26 cellular contexts compared by ENCODE assay signal in genomic region chr3:115996420-115997108, GRCh38.
DNase-seq lines count a peak whose midpoint lies in the region; ATAC-seq and TF ChIP-seq lines count a peak whose summit lies in the region.
"Had no signal": no experiment of that assay in that cellular context is flagged by ENCODE, and none has a peak within 500 bp of the region (broad histone marks: within the 10 kb centered on the region; RNA-seq: fewer than 3 reads in every experiment).

No MANE protein-coding gene starts in this region.

- TF ChIP-seq POLR2A in IMR-90 (IDR thresholded peaks at IDR 0.05; ENCODE audit: low read depth, low read length) (no peak), transverse colon (IDR thresholded peaks at IDR 0.05) (no peak)

- H3K4me1 ChIP-seq in IMR-90 (ENCODE audit: control insufficient read depth, insufficient read depth, low read length), result peaks cover 10% of the 10 kb centered on the region
- H3K4me1 ChIP-seq in transverse colon, result no peaks in the 10 kb centered on the region
- H3K4me1 ChIP-seq: BLaER1 treated with 17β-estradiol and CSF1 and Interleukin-3, amounts not matched to agents 10 nM and 100 nM; pancreas had no signal

- in situ Hi-C loops in Caki2 (cut with HindIII; ENCODE audit: low pct_unique_long_range_greater_than_20kb, low sequenced_read_pairs), result no loop called here
- in situ Hi-C loops in IMR-90 (cut with MboI; ENCODE audit: low sequenced_read_pairs), result no loop called here
- in situ Hi-C loops in transverse colon (cut with MboI; ENCODE audit: low pct_ligation_motif_present in 1 of 4, low pct_unique_long_range_greater_than_20kb in 1 of 4, low sequenced_read_pairs in 3 of 4), result no loop called here

- no peak for TF ChIP-seq RAD21 in IMR-90 (IDR thresholded peaks at IDR 0.05; ENCODE audit: low read length)

- H3K23ac ChIP-seq in IMR-90 (ENCODE audit: low read depth, low read length), result no peak overlapping the region

- peak overlapping the region; percentile 4; the same call in 1 of the 3 replicates for H2BK15ac ChIP-seq in IMR-90 (ENCODE audit: low read depth, low read length)

- H3K27me3 ChIP-seq in IMR-90 (ENCODE audit: control insufficient read depth, insufficient read depth, low read length) (no peaks in the 10 kb centered on the region), kidney epithelial cell (ENCODE audit: control insufficient read depth, insufficient read depth, low read length) (no peaks in the 10 kb centered on the region), transverse colon (no peaks in the 10 kb centered on the region)
- H3K27me3 ChIP-seq: BLaER1 treated with 17β-estradiol and CSF1 and Interleukin-3, amounts not matched to agents 10 nM and 100 nM; pancreas had no signal

- no peak overlapping the region; the same call in 1 of the 2 replicates for H2BK20ac ChIP-seq in IMR-90 (ENCODE audit: low read depth, low read length)

- no peak overlapping the region for H3K4ac ChIP-seq in IMR-90 (ENCODE audit: low read depth, low read length)

- DNase-seq in Caki2 (ENCODE audit: low read depth) (peak; percentile 92), IMR-90 (peak; percentile 41), amniotic epithelial cell (ENCODE audit: low read depth) (peak; percentile 22), kidney epithelial cell (ENCODE audit: low read depth) (peak; percentile 32), sciatic nerve (ENCODE audit: low spot score) (no peak), transverse colon (no peak)
- DNase-seq: activated CD4-positive, alpha-beta T cell treated with anti-CD3 and anti-CD28 coated beads, Interleukin-2, amount 10 ng/mL, durations not matched to agents 7 days and 5 days; activated gamma-delta T cell treated with Interleukin-2 at 50 U/mL for 16 hours; activated naive CD8-positive, alpha-beta T cell treated with anti-CD3 and anti-CD28 coated beads, Interleukin-2, amount 50 U/mL, for 24 hours; activated T-cell treated with anti-CD3 and anti-CD28 coated beads, Interleukin-2, amount 50 U/mL, for 4 hours; islet precursor cell; Karpas-422; lower lobe of right lung; NCI-H187 treated with DMSO at 0.1 percent for 48 hours; NCI-H524 treated with DMSO at 0.1 percent for 48 hours; nephron progenitor cell; NK-92 treated with Interleukin-12 subunit alpha and Interleukin-12 subunit beta, amount 100 ng/mL, for 24 hours; pancreas; SIG-M5; stimulated activated CD4-positive, alpha-beta T cell treated with anti-CD3 and anti-CD28 coated beads, Interleukin-2, amount 100 ng/mL, for 48 hours; SW 1271; T-helper 9 cell had no signal

- no peak for TF ChIP-seq CTCF in IMR-90 (conservative IDR thresholded peaks at IDR 0.05; ENCODE audit: low read depth, low read length)
- TF ChIP-seq CTCF in kidney epithelial cell (IDR thresholded peaks at IDR 0.05; ENCODE audit: insufficient read depth, low read length, poor library complexity, severe bottlenecking), result no peak
- TF ChIP-seq CTCF in transverse colon (IDR thresholded peaks at IDR 0.05), result no peak

- no peak overlapping the region; the same call in 1 of the 2 replicates for H4K5ac ChIP-seq in IMR-90 (ENCODE audit: low read depth, low read length)

- no peak for TF ChIP-seq EP300 in transverse colon (IDR thresholded peaks at IDR 0.05; ENCODE audit: low read depth)

- H3K9ac ChIP-seq in IMR-90 (ENCODE audit: low read depth, low read length), result no peak overlapping the region
- H3K9ac ChIP-seq: BLaER1 treated with 17β-estradiol and CSF1 and Interleukin-3, amounts not matched to agents 10 nM and 100 nM had no signal

- BruUV-seq in IMR-90 (replicated peaks; lab: Mats Ljungman, UMichigan), result no TSS peak

- POLR2A ChIA-PET in IMR-90 (lab: Charles Lee; ENCODE audit: unreplicated experiment), result no interaction called here

- peak overlapping the region; percentile 3 for H2AFZ ChIP-seq in IMR-90 (replicated peaks; ENCODE audit: low read length, poor library complexity)

- H3K4me3 ChIP-seq in IMR-90 (ENCODE audit: insufficient read depth, low read depth, low read length) (no peak overlapping the region), kidney epithelial cell (ENCODE audit: low read depth, low read length) (no peak overlapping the region), transverse colon (no peak overlapping the region)
- H3K4me3 ChIP-seq: BLaER1 treated with 17β-estradiol and CSF1 and Interleukin-3, amounts not matched to agents 10 nM and 100 nM; lower lobe of right lung; pancreas had no signal

- H2BK5ac ChIP-seq in IMR-90 (ENCODE audit: low read depth, low read length, poor library complexity, severe bottlenecking), result no peak overlapping the region

- no peak overlapping the region for H3K18ac ChIP-seq in IMR-90 (ENCODE audit: low read depth, low read length)

- H4K8ac ChIP-seq in IMR-90 (ENCODE audit: low read depth in 2 of 2, low read length in 2 of 2), result no peak overlapping the region

- dilution Hi-C loops in IMR-90 (cut with HindIII; ENCODE audit: low sequenced_read_pairs, unreplicated experiment), result no loop called here

- whole genome bisulfite sequencing in IMR-90 (ENCODE audit: extremely low coverage in 2 of 2, insufficient read length in 1 of 2), 2 experiments, result no CpG with 5 or more reads among the region's 3 CpGs
- WGBS in transverse colon (ENCODE audit: low coverage in 1 of 2), 2 donors, result 66% methylated on average over 3 of the region's 3 CpGs; no CpG with 5 or more reads in 1 of the 2 donors

- intact Hi-C loops in IMR-90 (cut with micrococcal nuclease), result no loop called here
- intact Hi-C loops in sciatic nerve (cut with DNase I), result no loop called here
- intact Hi-C loops in transverse colon (cut with DNase I; ENCODE audit: low total_unique reads), result no loop called here

- no peak overlapping the region for H3K4me2 ChIP-seq in IMR-90 (ENCODE audit: low read depth, low read length)
- H3K4me2 ChIP-seq: BLaER1 treated with 17β-estradiol and CSF1 and Interleukin-3, amounts not matched to agents 10 nM and 100 nM had no signal

- CTCF ChIA-PET in IMR-90 (lab: Yijun Ruan, JAX), result no interaction called here

- H3K9me1 ChIP-seq in IMR-90 (ENCODE audit: insufficient read depth, low read length), result peaks cover 10% of the 10 kb centered on the region

- H3K14ac ChIP-seq in IMR-90 (replicated peaks; ENCODE audit: low read depth, low read length), result no peak overlapping the region

- H3K9me3 ChIP-seq in IMR-90 (ENCODE audit: control insufficient read depth, insufficient read depth, low read length) (no peaks in the 10 kb centered on the region), transverse colon (no peaks in the 10 kb centered on the region)
- H3K9me3 ChIP-seq: BLaER1 treated with 17β-estradiol and CSF1 and Interleukin-3, amounts not matched to agents 10 nM and 100 nM; lower lobe of right lung; pancreas had no signal

- H3K27ac ChIP-seq in IMR-90 (ENCODE audit: insufficient read depth, low read length), result no peak overlapping the region
- H3K27ac ChIP-seq in transverse colon, result no peak overlapping the region
- H3K27ac ChIP-seq: BLaER1 treated with 17β-estradiol and CSF1 and Interleukin-3, amounts not matched to agents 10 nM and 100 nM; lower lobe of right lung; pancreas had no signal

- H2AK9ac ChIP-seq in IMR-90 (replicated peaks; ENCODE audit: low read depth, low read length, poor library complexity), result no peak overlapping the region

- no peak overlapping the region for H3K56ac ChIP-seq in IMR-90 (ENCODE audit: extremely low read depth, insufficient read depth, low read length)

- H4K91ac ChIP-seq in IMR-90 (ENCODE audit: insufficient read depth, low read depth, low read length), result no peak overlapping the region

- ATAC-seq in IMR-90 (ENCODE audit: low read depth), result no peak
- ATAC-seq in GM21360 (IDR thresholded peaks at IDR 0.05; ENCODE audit: unreplicated experiment), result no peak
- ATAC-seq in sciatic nerve, result no peak
- no peak for ATAC-seq in HG03442 (IDR thresholded peaks at IDR 0.05; ENCODE audit: unreplicated experiment)
- ATAC-seq: activated naive CD8-positive, alpha-beta T cell treated with anti-CD3 and anti-CD28 coated beads, Interleukin-2, amount 50 U/mL, for 24 hours; activated T-cell treated with anti-CD3 and anti-CD28 coated beads, Interleukin-2, amount 50 U/mL, for 4 hours; lower lobe of right lung; Panc1; pancreas had no signal

- H2AK5ac ChIP-seq in IMR-90 (ENCODE audit: low read depth, low read length), result no peak overlapping the region

- H4K20me1 ChIP-seq in IMR-90 (ENCODE audit: insufficient read depth, low read length), result no peaks in the 10 kb centered on the region
- H4K20me1 ChIP-seq: BLaER1 treated with 17β-estradiol and CSF1 and Interleukin-3, amounts not matched to agents 10 nM and 100 nM had no signal

- no peaks in the 10 kb centered on the region for H3K36me3 ChIP-seq in IMR-90 (ENCODE audit: control insufficient read depth, insufficient read depth, low read length)
- H3K36me3 ChIP-seq in kidney epithelial cell (ENCODE audit: control insufficient read depth, insufficient read depth, low read length), result peaks cover 1% of the 10 kb centered on the region
- no peaks in the 10 kb centered on the region for H3K36me3 ChIP-seq in transverse colon
- H3K36me3 ChIP-seq: BLaER1 treated with 17β-estradiol and CSF1 and Interleukin-3, amounts not matched to agents 10 nM and 100 nM; lower lobe of right lung; pancreas had no signal

- no peaks in the 10 kb centered on the region for H3K79me1 ChIP-seq in IMR-90 (ENCODE audit: low read depth in 1 of 2, low read length in 2 of 2)

- no peak overlapping the region for H2BK120ac ChIP-seq in IMR-90 (ENCODE audit: low read depth, low read length)

TF ChIP-seq in IMR-90, 13 proteins besides CTCF, POLR2A, EP300 and RAD21 (continues in another document):
- TF ChIP-seq RFX5 (IDR thresholded peaks at IDR 0.05; ENCODE audit: low read depth, low read length) (no peak), MXI1 (IDR thresholded peaks at IDR 0.05; ENCODE audit: borderline replicate concordance, low read depth, low read length) (no peak), FOS (IDR thresholded peaks at IDR 0.05; ENCODE audit: low read depth, low read length) (no peak), RCOR1 (IDR thresholded peaks at IDR 0.05; ENCODE audit: insufficient replicate concordance, low read length) (no peak), CEBPB (IDR thresholded peaks at IDR 0.05; ENCODE audit: low read depth, low read length) (no peak), ELK1 (IDR thresholded peaks at IDR 0.05; ENCODE audit: borderline replicate concordance, low read depth, low read length) (no peak)

Comparison
In these comparisons a context has a peak if more than half of its experiments do, and no peak if none do; other contexts are left out.
1. DNase-seq: peak in Caki2 (single experiment), IMR-90 (single experiment), amniotic epithelial cell (single experiment) and kidney epithelial cell (single experiment); none in sciatic nerve (single experiment) and transverse colon (single experiment).